In the genomic region with DNA sequence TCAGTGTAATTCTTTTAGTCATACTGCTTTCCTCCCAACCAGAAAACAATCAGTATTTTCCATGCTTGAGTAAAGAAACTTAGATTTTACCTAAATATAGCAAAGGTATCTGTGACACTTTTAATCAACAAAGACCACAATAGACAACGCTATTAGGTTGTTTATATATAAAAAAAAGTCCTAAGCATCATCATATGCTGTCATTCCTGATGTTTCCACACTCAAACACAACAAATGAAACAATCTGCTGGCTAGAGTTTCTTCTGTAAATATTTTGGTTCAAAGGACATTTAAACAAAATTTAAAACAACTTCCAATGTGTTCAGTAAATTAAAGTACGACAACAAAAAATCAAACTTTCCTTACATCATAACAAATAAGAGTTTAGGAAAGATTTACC, we compare ENCODE assay signal across 21 cellular contexts.
"Had no signal": no experiment of that assay in that cellular context is flagged by ENCODE, and none has a peak within 500 bp of the region (broad histone marks: within the 10 kb centered on the region; RNA-seq: fewer than 3 reads in every experiment).

No MANE protein-coding gene starts in this region.

- H3K27me3 ChIP-seq: MG63, SJCRH30 had no signal

- DNase-seq: Karpas-422, KG1, MG63, NCI-H1092, NCI-H1436, NCI-H187, NCI-H2029, NCI-H2081 treated with DMSO at 0.1 percent for 48 hours, NCI-H2171, NCI-H226, NCI-H446, NCI-H510A, NCI-H524 treated with DMSO at 0.1 percent for 48 hours, NCI-H69, NCI-H774, SHP77, SJCRH30 had no signal

- H3K9me3 ChIP-seq: MG63, SJCRH30 had no signal

- H3K27ac ChIP-seq: HL-60, RWPE1, SJCRH30 had no signal

- FAIRE-seq: HTR-8/SVneo had no signal

- ATAC-seq: SK-N-SH treated with all-trans-retinoic acid at 6 μM for 48 hours had no signal

- H3K36me3 ChIP-seq: MG63, SJCRH30 had no signal

- H3K4me3 ChIP-seq: MG63, SJCRH30 had no signal
